16 cellular contexts compared by ENCODE assay signal in the genomic region with DNA sequence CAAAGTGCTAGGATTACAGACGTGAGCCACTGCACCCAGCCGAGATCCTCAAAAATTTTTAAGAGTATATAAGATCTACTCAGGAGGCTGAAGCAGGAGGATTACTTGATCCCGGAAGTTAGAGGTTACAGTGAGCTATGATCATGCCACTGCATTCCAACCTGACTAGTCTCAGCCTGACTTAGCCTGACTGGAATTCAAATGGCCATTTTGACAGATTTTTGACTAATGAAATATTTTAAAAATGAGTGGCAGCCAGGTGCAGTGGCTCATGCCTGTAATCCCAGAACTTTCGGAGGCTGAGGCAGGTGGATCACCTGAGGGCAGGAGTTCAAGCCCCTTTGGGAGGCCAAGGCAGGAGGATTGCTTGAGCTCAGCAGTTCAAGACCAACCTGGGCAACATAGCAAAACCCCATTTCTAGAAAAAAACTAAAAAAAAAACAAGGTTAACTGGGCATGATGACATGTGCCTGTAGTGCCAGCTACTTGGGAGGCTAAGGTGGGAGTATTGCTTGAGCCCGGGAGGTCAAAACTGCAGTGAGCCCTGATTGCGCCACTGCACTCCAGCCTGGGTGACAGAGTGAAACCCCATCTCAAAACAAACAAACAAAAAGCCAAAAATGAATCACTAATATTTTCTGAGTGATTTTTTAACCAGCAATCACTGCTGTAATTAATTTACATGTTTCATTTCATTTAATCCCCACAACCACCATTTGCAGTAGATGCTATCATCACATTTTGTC. TPM values are rescaled to one million over a fixed set of nuclear protein-coding genes. Genes with fewer than 3 reads are reported as not detected.
DNase-seq lines count a peak whose midpoint lies in the region; ATAC-seq, FAIRE-seq and TF ChIP-seq lines count a peak whose summit lies in the region.
"Had no signal": no experiment of that assay in that cellular context is flagged by ENCODE, and none has a peak within 500 bp of the region (broad histone marks: within the 10 kb centered on the region; RNA-seq: fewer than 3 reads in every experiment).

No MANE protein-coding gene starts in this region.

- DNase-seq in LHCN-M2 (ENCODE audit: low read depth) (peak; percentile 78), dedifferentiated amniotic fluid mesenchymal stem cell (ENCODE audit: extremely low spot score) (peak; percentile 62), mesothelial cell of epicardium (ENCODE audit: low spot score in 2 of 2, unreplicated experiment in 2 of 2) (no peak), stomach (no peak), globus pallidus (ENCODE audit: low spot score) (no peak), HTR-8/SVneo (ENCODE audit: insufficient read length, low spot score) (no peak)
- DNase-seq in activated CD8-positive, alpha-beta T cell treated with anti-CD3 and anti-CD28 coated beads for 36 hours: no peak
- DNase-seq: activated T-cell treated with anti-CD3 and anti-CD28 coated beads, Interleukin-2, amount 50 U/mL, for 48 hours; lower lobe of right lung; NCI-H2107; stimulated activated CD8-positive, alpha-beta memory T cell treated with anti-CD3 and anti-CD28 coated beads, Interleukin-4, amount 100 ng/mL, for 48 hours had no signal

- no peak overlapping the region for H2AFZ ChIP-seq in ACC112 (ENCODE audit: low read length, unreplicated experiment)

- H3K27me3 Mint-ChIP-seq in mesothelial cell of epicardium (ENCODE audit: low read depth): no peaks in the 10 kb centered on the region
- H3K27me3 Mint-ChIP-seq in activated CD8-positive, alpha-beta T cell treated with anti-CD3 and anti-CD28 coated beads for 36 hours: no peaks in the 10 kb centered on the region

- H3K4me1 ChIP-seq in ACC112 (ENCODE audit: control insufficient read depth, insufficient read depth, low read length, unreplicated experiment) (peaks cover 82% of the 10 kb centered on the region), stomach (peaks cover 10 to 41% (median 27%) of the 10 kb centered on the region in 4 donors)

- TF ChIP-seq CTCF in mesothelial cell of epicardium (IDR thresholded peaks at IDR 0.05; ENCODE audit: unreplicated experiment) (no peak), stomach (IDR thresholded peaks at IDR 0.05) (no peak)
- TF ChIP-seq CTCF in activated CD8-positive, alpha-beta T cell treated with anti-CD3 and anti-CD28 coated beads for 36 hours (IDR thresholded peaks at IDR 0.05): no peak

- no peak for TF ChIP-seq POLR2A in stomach (IDR thresholded peaks at IDR 0.05)

- intact Hi-C loops in stomach (cut with DNase I; ENCODE audit: low total_unique reads): loop anchor here (5.0 to 10.0 kb wide), 2 partner anchors 85 to 297 kb away; a partner anchor contains a TSS
- intact Hi-C loops in activated CD8-positive, alpha-beta T cell treated with anti-CD3 and anti-CD28 coated beads for 36 hours (cut with micrococcal nuclease): loop anchor here (2.0 kb wide), 1 partner anchor 83 kb away; no protein-coding TSS in a partner anchor

- CTCF ChIA-PET in activated CD8-positive, alpha-beta T cell treated with anti-CD3 and anti-CD28 coated beads for 36 hours (lab: Charles Lee): interaction anchor here (0.6 to 7.5 kb wide), 18 partner anchors 10 to 221 kb away, joined by 3 to 111 read pairs (median 4); a partner anchor contains a TSS

- peaks cover 3% of the 10 kb centered on the region for H3K79me2 ChIP-seq in ACC112 (ENCODE audit: control insufficient read depth, insufficient read depth, low read length, unreplicated experiment)

- no peaks in the 10 kb centered on the region for H3K9me3 Mint-ChIP-seq in mesothelial cell of epicardium
- no peaks in the 10 kb centered on the region for H3K9me3 Mint-ChIP-seq in activated CD8-positive, alpha-beta T cell treated with anti-CD3 and anti-CD28 coated beads for 36 hours
- H3K9me3 Mint-ChIP-seq: brain had no signal

- POLR2A ChIA-PET in activated CD8-positive, alpha-beta T cell treated with anti-CD3 and anti-CD28 coated beads for 36 hours (lab: Charles Lee): no interaction called here

- H3K27me3 ChIP-seq in ACC112 (ENCODE audit: insufficient read depth, low read length): no peaks in the 10 kb centered on the region
- H3K27me3 ChIP-seq in stomach: no peaks in the 10 kb centered on the region
- H3K27me3 ChIP-seq: BE2C had no signal

- H3K36me3 Mint-ChIP-seq in mesothelial cell of epicardium: peaks cover 11% of the 10 kb centered on the region
- peaks cover 21% of the 10 kb centered on the region for H3K36me3 Mint-ChIP-seq in activated CD8-positive, alpha-beta T cell treated with anti-CD3 and anti-CD28 coated beads for 36 hours (ENCODE audit: low read depth)

- H3K9me3 ChIP-seq in stomach: no peaks in the 10 kb centered on the region
- H3K9me3 ChIP-seq: BE2C, lower lobe of right lung had no signal

- H3K4me3 Mint-ChIP-seq in mesothelial cell of epicardium: no peak overlapping the region
- H3K4me3 Mint-ChIP-seq in activated CD8-positive, alpha-beta T cell treated with anti-CD3 and anti-CD28 coated beads for 36 hours: no peak overlapping the region

- TF ChIP-seq EP300 in stomach (IDR thresholded peaks at IDR 0.05): no peak

- no peak for ATAC-seq in activated CD8-positive, alpha-beta T cell treated with anti-CD3 and anti-CD28 coated beads for 36 hours

- peaks cover 31% of the 10 kb centered on the region for H3K4me1 Mint-ChIP-seq in mesothelial cell of epicardium
- peaks cover 23% of the 10 kb centered on the region for H3K4me1 Mint-ChIP-seq in activated CD8-positive, alpha-beta T cell treated with anti-CD3 and anti-CD28 coated beads for 36 hours (ENCODE audit: low read depth)

- peak overlapping the region; percentile 98 for H3K27ac Mint-ChIP-seq in mesothelial cell of epicardium
- no peak overlapping the region for H3K27ac Mint-ChIP-seq in activated CD8-positive, alpha-beta T cell treated with anti-CD3 and anti-CD28 coated beads for 36 hours

- 86 to 98% (median 93%) methylated on average over 6 of the region's 6 CpGs for WGBS in stomach, 5 donors

- FAIRE-seq in HTR-8/SVneo (lab: Jason Lieb, UNC): no peak
- FAIRE-seq: H54 had no signal

- no peak overlapping the region for H3K4me3 ChIP-seq in ACC112 (ENCODE audit: low read depth, low read length)
- no peak overlapping the region for H3K4me3 ChIP-seq in stomach
- H3K4me3 ChIP-seq: lower lobe of right lung had no signal

- no peaks in the 10 kb centered on the region for H3K36me3 ChIP-seq in ACC112 (ENCODE audit: insufficient read depth, low read length)
- peaks cover 9 to 55% (median 44%) of the 10 kb centered on the region in 4 donors for H3K36me3 ChIP-seq in stomach

- H3K27ac ChIP-seq in ACC112 (ENCODE audit: low read depth, low read length) (peak overlapping the region; percentile 91), stomach (peak overlapping the region in 1 of 5 donors; percentile 80)
- H3K27ac ChIP-seq: VCaP had no signal

RNA-seq across cellular contexts. Expression of a gene that starts 16.6 kb away (rescaled TPM):
- total RNA-seq in LHCN-M2 (2014; rRNA removed) (86.4 and 119 TPM in 2 replicates), mesothelial cell of epicardium (92.6 to 101 TPM (median 97.1 TPM) in 3 replicates), stomach (10 to 100 TPM in 4 of 5 donors, not detected in 1; 24.6 to 80.6 (median 60.4) TPM)
- polyA plus RNA-seq in LHCN-M2 (2012): 415 TPM
- polyA plus RNA-seq in stomach: 100 to 1,000 TPM; 111 to 177 (median 165) TPM
- total RNA-seq in activated CD8-positive, alpha-beta T cell treated with anti-CD3 and anti-CD28 coated beads for 36 hours: 10 to 100 TPM; 69.6 to 73.3 TPM

RNA-seq across cellular contexts. Expression of a gene that starts 29.9 kb away (rescaled TPM):
- total RNA-seq in LHCN-M2 (2014; rRNA removed) (203 and 204 TPM in 2 replicates), mesothelial cell of epicardium (211 to 224 TPM (median 223 TPM) in 3 replicates), stomach (100 to 1,000 TPM in 1 of 5 donors, 10 to 100 TPM in 4; 47.3 to 138 (median 68.7) TPM)
- 133 TPM for polyA plus RNA-seq in LHCN-M2 (2012)
- 10 to 100 TPM; 15.1 to 20.4 (median 18.6) TPM for polyA plus RNA-seq in stomach
- total RNA-seq in activated CD8-positive, alpha-beta T cell treated with anti-CD3 and anti-CD28 coated beads for 36 hours: 100 to 1,000 TPM; 247 to 253 TPM

RNA-seq across cellular contexts. Expression of a gene that starts 55.1 kb away (rescaled TPM):
- total RNA-seq in LHCN-M2 (2014; rRNA removed): 797 and 1,163 TPM in 2 replicates
- 2,613 TPM for polyA plus RNA-seq in LHCN-M2 (2012)
- total RNA-seq in mesothelial cell of epicardium: 2,843 to 2,896 TPM (median 2,890 TPM) in 3 replicates
- total RNA-seq in stomach: 1,000 to 10,000 TPM in 1 of 5 donors, 100 to 1,000 TPM in 3, 10 to 100 TPM in 1; 36.2 to 1,348 (median 170) TPM
- 10 to 100 TPM; 80.9 to 87.7 (median 86.7) TPM for polyA plus RNA-seq in stomach
- not detected for total RNA-seq in activated CD8-positive, alpha-beta T cell treated with anti-CD3 and anti-CD28 coated beads for 36 hours

Comparison
In these comparisons a context has a peak if more than half of its experiments do, and no peak if none do; other contexts are left out.
1. DNase-seq: peak in LHCN-M2 (single experiment) and dedifferentiated amniotic fluid mesenchymal stem cell (single experiment); none in mesothelial cell of epicardium (0 of 2), stomach (single experiment), globus pallidus (single experiment), HTR-8/SVneo (single experiment) and activated CD8-positive, alpha-beta T cell treated with anti-CD3 and anti-CD28 coated beads for 36 hours (single experiment).
2. RNA of a gene that starts 55.1 kb away (total RNA-seq): 2,843 to 2,896 TPM in mesothelial cell of epicardium, 797 to 1,163 TPM in LHCN-M2 and 36.2 to 1,348 TPM in stomach; not detected in activated CD8-positive, alpha-beta T cell treated with anti-CD3 and anti-CD28 coated beads for 36 hours; every median in the first group is over 10 times any median in the second.